1 cellular context compared by ENCODE assay signal in genomic region chr21:33325222-33326067, GRCh38.
TF ChIP-seq lines count a peak whose summit lies in the region.

No MANE protein-coding gene starts in this region.

TF ChIP-seq in HepG2, 621 proteins besides CTCF, POLR2A, EP300 and RAD21 (continued from another document and continues in another):
- TF ChIP-seq PAXIP1 (CRISPR knock-in tag; conservative IDR thresholded peaks at IDR 0.05) (no peak), ZNF800 (CRISPR knock-in tag; IDR thresholded peaks at IDR 0.05) (0 out of 2 replicates have a peak, but pooled peaks have one; percentile 7), ZNF496 (CRISPR knock-in tag; IDR thresholded peaks at IDR 0.05; ENCODE audit: insufficient replicate concordance) (no peak), GABPA (IDR thresholded peaks at IDR 0.05; ENCODE audit: low read depth, low read length) (no peak), GABPA (CRISPR knock-in tag; IDR thresholded peaks at IDR 0.05; ENCODE audit: low read depth) (no peak), ZNF441 (CRISPR knock-in tag; IDR thresholded peaks at IDR 0.05; ENCODE audit: borderline replicate concordance) (0 out of 2 replicates have a peak, but pooled peaks have one; percentile 8), ELF1 (CRISPR knock-in tag; IDR thresholded peaks at IDR 0.05) (no peak), IKZF4 (CRISPR knock-in tag; IDR thresholded peaks at IDR 0.05; ENCODE audit: borderline replicate concordance, low read depth, not compliant biosample characterization) (no peak), ZNF33B (CRISPR knock-in tag; IDR thresholded peaks at IDR 0.05) (0 out of 2 replicates have a peak, but pooled peaks have one; percentile 26), ZNF225 (CRISPR knock-in tag; IDR thresholded peaks at IDR 0.05) (no peak), ZBTB14 (CRISPR knock-in tag; IDR thresholded peaks at IDR 0.05) (no peak), SMAD3 (CRISPR knock-in tag; IDR thresholded peaks at IDR 0.05) (0 out of 2 replicates have a peak, but pooled peaks have one; percentile 39), ZEB1 (IDR thresholded peaks at IDR 0.05; ENCODE audit: insufficient replicate concordance, low read depth) (peak; percentile 26), CEBPG (CRISPR knock-in tag; IDR thresholded peaks at IDR 0.05) (no peak), ELF3 (CRISPR knock-in tag; IDR thresholded peaks at IDR 0.05) (peak; percentile 14; the same call in 1 of the 2 replicates), ZNF788 (CRISPR knock-in tag; IDR thresholded peaks at IDR 0.05; ENCODE audit: borderline replicate concordance) (no peak), NRL (CRISPR knock-in tag; IDR thresholded peaks at IDR 0.05; ENCODE audit: borderline replicate concordance) (no peak), ZNF607 (CRISPR knock-in tag; IDR thresholded peaks at IDR 0.05; ENCODE audit: borderline replicate concordance) (peak; percentile 37; the same call in 1 of the 2 replicates), ZNF670 (CRISPR knock-in tag; IDR thresholded peaks at IDR 0.05; ENCODE audit: borderline replicate concordance) (peak; percentile 34; the same call in 1 of the 2 replicates), ZIK1 (CRISPR knock-in tag; IDR thresholded peaks at IDR 0.05; ENCODE audit: borderline replicate concordance, low read depth) (no peak), IKZF1 (IDR thresholded peaks at IDR 0.05) (no peak), MEIS1 (CRISPR knock-in tag; IDR thresholded peaks at IDR 0.05; ENCODE audit: borderline replicate concordance) (no peak), TP53 (CRISPR knock-in tag; conservative IDR thresholded peaks at IDR 0.05) (0 out of 2 replicates have a peak, but pooled peaks have one; percentile 39), JUND (CRISPR knock-in tag; IDR thresholded peaks at IDR 0.05) (no peak), FOXP1 (IDR thresholded peaks at IDR 0.05) (no peak), FOXP1 (CRISPR knock-in tag; IDR thresholded peaks at IDR 0.05) (no peak), KLF15 (CRISPR knock-in tag; IDR thresholded peaks at IDR 0.05; ENCODE audit: borderline replicate concordance) (no peak), ZNF878 (CRISPR knock-in tag; IDR thresholded peaks at IDR 0.05) (no peak), AKAP8 (CRISPR knock-in tag; IDR thresholded peaks at IDR 0.05) (no peak), TOE1 (CRISPR knock-in tag; IDR thresholded peaks at IDR 0.05) (no peak), ZNF572 (CRISPR knock-in tag; IDR thresholded peaks at IDR 0.05) (no peak), KLF13 (CRISPR knock-in tag; IDR thresholded peaks at IDR 0.05) (no peak)
- TF ChIP-seq, protein P1, sequence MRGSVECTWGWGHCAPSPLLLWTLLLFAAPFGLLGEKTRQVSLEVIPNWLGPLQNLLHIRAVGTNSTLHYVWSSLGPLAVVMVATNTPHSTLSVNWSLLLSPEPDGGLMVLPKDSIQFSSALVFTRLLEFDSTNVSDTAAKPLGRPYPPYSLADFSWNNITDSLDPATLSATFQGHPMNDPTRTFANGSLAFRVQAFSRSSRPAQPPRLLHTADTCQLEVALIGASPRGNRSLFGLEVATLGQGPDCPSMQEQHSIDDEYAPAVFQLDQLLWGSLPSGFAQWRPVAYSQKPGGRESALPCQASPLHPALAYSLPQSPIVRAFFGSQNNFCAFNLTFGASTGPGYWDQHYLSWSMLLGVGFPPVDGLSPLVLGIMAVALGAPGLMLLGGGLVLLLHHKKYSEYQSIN (CRISPR knock-in tag; IDR thresholded peaks at IDR 0.05; ENCODE audit: borderline replicate concordance) = no peak
- TF ChIP-seq, protein P2, sequence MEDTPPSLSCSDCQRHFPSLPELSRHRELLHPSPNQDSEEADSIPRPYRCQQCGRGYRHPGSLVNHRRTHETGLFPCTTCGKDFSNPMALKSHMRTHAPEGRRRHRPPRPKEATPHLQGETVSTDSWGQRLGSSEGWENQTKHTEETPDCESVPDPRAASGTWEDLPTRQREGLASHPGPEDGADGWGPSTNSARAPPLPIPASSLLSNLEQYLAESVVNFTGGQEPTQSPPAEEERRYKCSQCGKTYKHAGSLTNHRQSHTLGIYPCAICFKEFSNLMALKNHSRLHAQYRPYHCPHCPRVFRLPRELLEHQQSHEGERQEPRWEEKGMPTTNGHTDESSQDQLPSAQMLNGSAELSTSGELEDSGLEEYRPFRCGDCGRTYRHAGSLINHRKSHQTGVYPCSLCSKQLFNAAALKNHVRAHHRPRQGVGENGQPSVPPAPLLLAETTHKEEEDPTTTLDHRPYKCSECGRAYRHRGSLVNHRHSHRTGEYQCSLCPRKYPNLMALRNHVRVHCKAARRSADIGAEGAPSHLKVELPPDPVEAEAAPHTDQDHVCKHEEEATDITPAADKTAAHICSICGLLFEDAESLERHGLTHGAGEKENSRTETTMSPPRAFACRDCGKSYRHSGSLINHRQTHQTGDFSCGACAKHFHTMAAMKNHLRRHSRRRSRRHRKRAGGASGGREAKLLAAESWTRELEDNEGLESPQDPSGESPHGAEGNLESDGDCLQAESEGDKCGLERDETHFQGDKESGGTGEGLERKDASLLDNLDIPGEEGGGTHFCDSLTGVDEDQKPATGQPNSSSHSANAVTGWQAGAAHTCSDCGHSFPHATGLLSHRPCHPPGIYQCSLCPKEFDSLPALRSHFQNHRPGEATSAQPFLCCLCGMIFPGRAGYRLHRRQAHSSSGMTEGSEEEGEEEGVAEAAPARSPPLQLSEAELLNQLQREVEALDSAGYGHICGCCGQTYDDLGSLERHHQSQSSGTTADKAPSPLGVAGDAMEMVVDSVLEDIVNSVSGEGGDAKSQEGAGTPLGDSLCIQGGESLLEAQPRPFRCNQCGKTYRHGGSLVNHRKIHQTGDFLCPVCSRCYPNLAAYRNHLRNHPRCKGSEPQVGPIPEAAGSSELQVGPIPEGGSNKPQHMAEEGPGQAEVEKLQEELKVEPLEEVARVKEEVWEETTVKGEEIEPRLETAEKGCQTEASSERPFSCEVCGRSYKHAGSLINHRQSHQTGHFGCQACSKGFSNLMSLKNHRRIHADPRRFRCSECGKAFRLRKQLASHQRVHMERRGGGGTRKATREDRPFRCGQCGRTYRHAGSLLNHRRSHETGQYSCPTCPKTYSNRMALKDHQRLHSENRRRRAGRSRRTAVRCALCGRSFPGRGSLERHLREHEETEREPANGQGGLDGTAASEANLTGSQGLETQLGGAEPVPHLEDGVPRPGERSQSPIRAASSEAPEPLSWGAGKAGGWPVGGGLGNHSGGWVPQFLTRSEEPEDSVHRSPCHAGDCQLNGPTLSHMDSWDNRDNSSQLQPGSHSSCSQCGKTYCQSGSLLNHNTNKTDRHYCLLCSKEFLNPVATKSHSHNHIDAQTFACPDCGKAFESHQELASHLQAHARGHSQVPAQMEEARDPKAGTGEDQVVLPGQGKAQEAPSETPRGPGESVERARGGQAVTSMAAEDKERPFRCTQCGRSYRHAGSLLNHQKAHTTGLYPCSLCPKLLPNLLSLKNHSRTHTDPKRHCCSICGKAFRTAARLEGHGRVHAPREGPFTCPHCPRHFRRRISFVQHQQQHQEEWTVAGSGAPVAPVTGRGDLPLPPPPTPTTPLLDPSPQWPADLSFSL (CRISPR knock-in tag; IDR thresholded peaks at IDR 0.05) = no peak
- TF ChIP-seq, protein P3, sequence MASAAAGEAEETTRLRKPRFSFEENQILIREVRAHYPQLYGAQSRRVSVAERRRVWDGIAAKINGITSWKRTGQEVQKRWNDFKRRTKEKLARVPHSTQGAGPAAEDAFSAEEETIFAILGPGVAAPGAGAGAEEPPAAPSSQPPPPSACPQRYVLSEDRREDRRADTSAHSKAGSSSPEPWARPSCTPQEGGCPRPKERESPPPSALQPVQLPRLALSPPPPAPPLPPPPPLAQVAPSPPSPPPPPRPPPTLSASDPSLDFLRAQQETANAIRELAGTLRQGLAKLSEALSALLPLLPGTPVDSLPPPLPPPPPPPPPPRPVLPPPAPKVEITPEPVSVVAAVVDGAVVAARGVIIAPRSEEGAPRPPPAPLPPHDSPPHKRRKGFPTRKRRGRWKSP (CRISPR knock-in tag; IDR thresholded peaks at IDR 0.05) = no peak
- TF ChIP-seq, protein P4, sequence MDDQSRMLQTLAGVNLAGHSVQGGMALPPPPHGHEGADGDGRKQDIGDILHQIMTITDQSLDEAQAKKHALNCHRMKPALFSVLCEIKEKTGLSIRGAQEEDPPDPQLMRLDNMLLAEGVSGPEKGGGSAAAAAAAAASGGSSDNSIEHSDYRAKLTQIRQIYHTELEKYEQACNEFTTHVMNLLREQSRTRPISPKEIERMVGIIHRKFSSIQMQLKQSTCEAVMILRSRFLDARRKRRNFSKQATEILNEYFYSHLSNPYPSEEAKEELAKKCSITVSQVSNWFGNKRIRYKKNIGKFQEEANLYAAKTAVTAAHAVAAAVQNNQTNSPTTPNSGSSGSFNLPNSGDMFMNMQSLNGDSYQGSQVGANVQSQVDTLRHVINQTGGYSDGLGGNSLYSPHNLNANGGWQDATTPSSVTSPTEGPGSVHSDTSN (CRISPR knock-in tag; IDR thresholded peaks at IDR 0.05; ENCODE audit: borderline replicate concordance) = no peak
- TF ChIP-seq, protein P5, sequence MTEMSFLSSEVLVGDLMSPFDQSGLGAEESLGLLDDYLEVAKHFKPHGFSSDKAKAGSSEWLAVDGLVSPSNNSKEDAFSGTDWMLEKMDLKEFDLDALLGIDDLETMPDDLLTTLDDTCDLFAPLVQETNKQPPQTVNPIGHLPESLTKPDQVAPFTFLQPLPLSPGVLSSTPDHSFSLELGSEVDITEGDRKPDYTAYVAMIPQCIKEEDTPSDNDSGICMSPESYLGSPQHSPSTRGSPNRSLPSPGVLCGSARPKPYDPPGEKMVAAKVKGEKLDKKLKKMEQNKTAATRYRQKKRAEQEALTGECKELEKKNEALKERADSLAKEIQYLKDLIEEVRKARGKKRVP (CRISPR knock-in tag; IDR thresholded peaks at IDR 0.05) = no peak
- TF ChIP-seq, protein P6, sequence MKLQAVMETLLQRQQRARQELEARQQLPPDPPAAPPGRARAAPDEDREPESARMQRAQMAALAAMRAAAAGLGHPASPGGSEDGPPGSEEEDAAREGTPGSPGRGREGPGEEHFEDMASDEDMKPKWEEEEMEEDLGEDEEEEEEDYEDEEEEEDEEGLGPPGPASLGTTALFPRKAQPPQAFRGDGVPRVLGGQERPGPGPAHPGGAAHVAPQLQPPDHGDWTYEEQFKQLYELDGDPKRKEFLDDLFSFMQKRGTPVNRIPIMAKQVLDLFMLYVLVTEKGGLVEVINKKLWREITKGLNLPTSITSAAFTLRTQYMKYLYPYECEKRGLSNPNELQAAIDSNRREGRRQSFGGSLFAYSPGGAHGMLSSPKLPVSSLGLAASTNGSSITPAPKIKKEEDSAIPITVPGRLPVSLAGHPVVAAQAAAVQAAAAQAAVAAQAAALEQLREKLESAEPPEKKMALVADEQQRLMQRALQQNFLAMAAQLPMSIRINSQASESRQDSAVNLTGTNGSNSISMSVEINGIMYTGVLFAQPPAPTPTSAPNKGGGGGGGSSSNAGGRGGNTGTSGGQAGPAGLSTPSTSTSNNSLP (IDR thresholded peaks at IDR 0.05; ENCODE audit: low read depth, low read length) = no peak
